In genomic region chr3:123525433-123525832, GRCh38 we compare ENCODE assay signal across 24 cellular contexts.
"Had no signal": no experiment of that assay in that cellular context is flagged by ENCODE, and none has a peak within 500 bp of the region (broad histone marks: within the 10 kb centered on the region; RNA-seq: fewer than 3 reads in every experiment).

No MANE protein-coding gene starts in this region.

- ATAC-seq: activated CD8-positive, alpha-beta memory T cell treated with anti-CD3 and anti-CD28 coated beads, Interleukin-2, amount 10 ng/mL, durations not matched to agents 7 days and 5 days; PC-3; SK-N-SH treated with all-trans-retinoic acid at 6 μM for 48 hours; WTC11 had no signal

- H3K9me3 Mint-ChIP-seq: activated naive CD8-positive, alpha-beta T cell treated with anti-CD3 and anti-CD28 coated beads, Interleukin-2, amount 10 ng/mL, durations not matched to agents 7 days and 5 days; IgD-negative memory B cell; WTC11 had no signal

- H3K4me3 Mint-ChIP-seq: activated CD8-positive, alpha-beta memory T cell treated with anti-CD3 and anti-CD28 coated beads, Interleukin-2, amount 10 ng/mL, durations not matched to agents 7 days and 5 days; activated naive CD8-positive, alpha-beta T cell treated with anti-CD3 and anti-CD28 coated beads, Interleukin-2, amount 10 ng/mL, durations not matched to agents 7 days and 5 days; WTC11 had no signal

- H3K4me1 Mint-ChIP-seq: WTC11 had no signal

- H3K27me3 Mint-ChIP-seq: activated CD8-positive, alpha-beta memory T cell treated with anti-CD3 and anti-CD28 coated beads, Interleukin-2, amount 10 ng/mL, durations not matched to agents 7 days and 5 days; activated naive CD8-positive, alpha-beta T cell treated with anti-CD3 and anti-CD28 coated beads, Interleukin-2, amount 10 ng/mL, durations not matched to agents 7 days and 5 days; IgD-negative memory B cell had no signal

- H3K36me3 Mint-ChIP-seq: WTC11 had no signal

- DNase-seq: activated CD4-positive, alpha-beta T cell treated with anti-CD3 and anti-CD28 coated beads, Interleukin-2, amount 50 U/mL, for 1 hour; activated CD4-positive, CD25-positive, alpha-beta regulatory T cell treated with anti-CD3 and anti-CD28 coated beads, Interleukin-2, amount 50 U/mL, for 72 hours; activated CD8-positive, alpha-beta memory T cell treated with anti-CD3 and anti-CD28 coated beads, Interleukin-2, amount 10 ng/mL, durations not matched to agents 7 days and 5 days; activated effector memory CD4-positive, alpha-beta T cell treated with Interleukin-2 at 50 U/mL for 16 hours; activated naive CD4-positive, alpha-beta T cell; activated naive CD8-positive, alpha-beta T cell treated with anti-CD3 and anti-CD28 coated beads, Interleukin-2, amount 10 ng/mL, durations not matched to agents 7 days and 5 days; adrenal gland; anterior cingulate cortex; colonic mucosa; KG1; NCI-H1092; NCI-H1417 treated with DMSO at 0.1 percent for 48 hours; NCI-H1694; NCI-H2029; NCI-H2107; NCI-H2171 treated with DMSO at 0.1 percent for 48 hours; NCI-H226; NCI-H526 treated with DMSO at 0.1 percent for 48 hours; PC-3; SHP77; SW 1271 had no signal

- H3K27ac Mint-ChIP-seq: activated CD8-positive, alpha-beta memory T cell treated with anti-CD3 and anti-CD28 coated beads, Interleukin-2, amount 10 ng/mL, durations not matched to agents 7 days and 5 days; WTC11 had no signal
